ENCODE assay signal across 33 cellular contexts in genomic region chr15:50786871-50787270, GRCh38. TPM values are rescaled to one million over a fixed set of nuclear protein-coding genes. Genes with fewer than 3 reads are reported as not detected.
DNase-seq lines count a peak whose midpoint lies in the region; ATAC-seq, FAIRE-seq and TF ChIP-seq lines count a peak whose summit lies in the region.
"Had no signal": no experiment of that assay in that cellular context is flagged by ENCODE, and none has a peak within 500 bp of the region (broad histone marks: within the 10 kb centered on the region; RNA-seq: fewer than 3 reads in every experiment).

No MANE protein-coding gene starts in this region.

- DNase-seq in AG08395 (ENCODE audit: low spot score) = peak; percentile 30
- no peak for DNase-seq in astrocyte (ENCODE audit: low read depth)
- no peak for DNase-seq in left lobe of liver (ENCODE audit: low spot score)
- DNase-seq in NCI-H1105 treated with DMSO at 0.1 percent for 48 hours (lab: John Stamatoyannopoulos, UW) = no peak
- DNase-seq in CD4-positive, alpha-beta memory T cell = no peak
- DNase-seq in GM12891 (ENCODE audit: insufficient read length, low spot score) = no peak
- DNase-seq in erythroblast (lab: John Stamatoyannopoulos, UW) = no peak
- DNase-seq: activated CD4-positive, alpha-beta memory T cell treated with anti-CD3 and anti-CD28 coated beads, Interleukin-2, amount 10 ng/mL, durations not matched to agents 7 days and 5 days; activated effector memory CD4-positive, alpha-beta T cell treated with Interleukin-2 at 50 U/mL for 16 hours; activated naive CD8-positive, alpha-beta T cell treated with anti-CD3 and anti-CD28 coated beads for 36 hours; Caco-2; dermis blood vessel endothelial cell; glutamatergic neuron; Kasumi-1; NCI-H1092; NCI-H187 treated with DMSO at 0.1 percent for 48 hours; NCI-H526; right cardiac atrium; stimulated activated CD4-positive, alpha-beta T cell treated with anti-CD3 and anti-CD28 coated beads, Interleukin-2, amount 100 ng/mL, for 48 hours; trophoblast cell had no signal

- H3K27ac ChIP-seq in HEK293 (ENCODE audit: extremely low read depth, low read depth, low read length) (no peak overlapping the region), astrocyte (ENCODE audit: low read depth, low read length) (no peak overlapping the region)
- no peak overlapping the region for H3K27ac ChIP-seq in CD4-positive, alpha-beta memory T cell (ENCODE audit: low read depth, low read length)
- H3K27ac ChIP-seq: BLaER1 treated with 17β-estradiol and CSF1 and Interleukin-3, amounts not matched to agents 10 nM and 100 nM; neural progenitor cell; parathyroid adenoma; SJSA1 had no signal

- H3K36me3 Mint-ChIP-seq in astrocyte (ENCODE audit: low read depth, unreplicated experiment) = peaks cover 1% of the 10 kb centered on the region
- H3K36me3 Mint-ChIP-seq in CD4-positive, alpha-beta memory T cell = no peaks in the 10 kb centered on the region
- H3K36me3 Mint-ChIP-seq: activated naive CD8-positive, alpha-beta T cell treated with anti-CD3 and anti-CD28 coated beads for 36 hours; neural progenitor cell had no signal

- H3K4me2 ChIP-seq in astrocyte (ENCODE audit: low read length) = no peak overlapping the region
- H3K4me2 ChIP-seq: GM23338, neural progenitor cell had no signal

- no peak overlapping the region for H3K4me3 Mint-ChIP-seq in astrocyte (ENCODE audit: unreplicated experiment)
- no peak overlapping the region for H3K4me3 Mint-ChIP-seq in CD4-positive, alpha-beta memory T cell
- H3K4me3 Mint-ChIP-seq: activated CD4-positive, alpha-beta memory T cell treated with anti-CD3 and anti-CD28 coated beads, Interleukin-2, amount 10 ng/mL, durations not matched to agents 7 days and 5 days; activated naive CD8-positive, alpha-beta T cell treated with anti-CD3 and anti-CD28 coated beads for 36 hours; central memory CD8-positive, alpha-beta T cell; GM23338; neural progenitor cell had no signal

- H3K27me3 Mint-ChIP-seq in astrocyte (ENCODE audit: low read depth, unreplicated experiment) = no peaks in the 10 kb centered on the region
- H3K27me3 Mint-ChIP-seq in CD4-positive, alpha-beta memory T cell = peaks cover 0 to 2% of the 10 kb centered on the region in 2 donors
- H3K27me3 Mint-ChIP-seq: activated naive CD8-positive, alpha-beta T cell treated with anti-CD3 and anti-CD28 coated beads for 36 hours; central memory CD8-positive, alpha-beta T cell had no signal

- H3K9me3 ChIP-seq in HEK293 (ENCODE audit: control insufficient read depth, insufficient read depth, low read depth, low read length) (no peaks in the 10 kb centered on the region), astrocyte (ENCODE audit: insufficient read depth, low read depth, low read length) (no peaks in the 10 kb centered on the region)
- H3K9me3 ChIP-seq in CD4-positive, alpha-beta memory T cell (ENCODE audit: control insufficient read depth in 1 of 2, low read length in 2 of 2) = no peaks in the 10 kb centered on the region
- H3K9me3 ChIP-seq: BLaER1 treated with 17β-estradiol and CSF1 and Interleukin-3, amounts not matched to agents 10 nM and 100 nM; Caco-2; SJSA1 had no signal

- no peak overlapping the region for H3K9ac ChIP-seq in astrocyte (ENCODE audit: low read length)
- H3K9ac ChIP-seq: BLaER1 treated with 17β-estradiol and CSF1 and Interleukin-3, amounts not matched to agents 10 nM and 100 nM; neural progenitor cell; parathyroid adenoma had no signal

- intact Hi-C loops in CD4-positive, alpha-beta memory T cell (cut with micrococcal nuclease) = no loop called here

- H3K27me3 ChIP-seq in astrocyte (ENCODE audit: insufficient read depth, low read length) = no peaks in the 10 kb centered on the region
- no peaks in the 10 kb centered on the region for H3K27me3 ChIP-seq in CD4-positive, alpha-beta memory T cell (ENCODE audit: insufficient read depth, low read length)
- H3K27me3 ChIP-seq: BLaER1 treated with 17β-estradiol and CSF1 and Interleukin-3, amounts not matched to agents 10 nM and 100 nM; neural progenitor cell; SJSA1 had no signal

- no peaks in the 10 kb centered on the region for H3K79me2 ChIP-seq in astrocyte (ENCODE audit: insufficient read depth, low read length)
- H3K79me2 ChIP-seq: parathyroid adenoma had no signal

- peaks cover 7% of the 10 kb centered on the region for H3K4me1 Mint-ChIP-seq in astrocyte (ENCODE audit: low read depth, unreplicated experiment)
- no peaks in the 10 kb centered on the region for H3K4me1 Mint-ChIP-seq in CD4-positive, alpha-beta memory T cell
- H3K4me1 Mint-ChIP-seq: activated CD4-positive, alpha-beta memory T cell treated with anti-CD3 and anti-CD28 coated beads, Interleukin-2, amount 10 ng/mL, durations not matched to agents 7 days and 5 days; central memory CD8-positive, alpha-beta T cell had no signal

- TF ChIP-seq CTCF in HEK293 (tag by site-specific recombination; IDR thresholded peaks at IDR 0.05) (no peak), astrocyte (IDR thresholded peaks at IDR 0.05; ENCODE audit: insufficient read depth, low read depth, low read length) (no peak)

- no peak for FAIRE-seq in astrocyte (lab: Jason Lieb, UNC)
- no peak for FAIRE-seq in GM12891 (lab: Jason Lieb, UNC)
- FAIRE-seq: endometrium, GM12878, HepG2, TTC549 had no signal

- H3K4me3 ChIP-seq in HEK293 (ENCODE audit: low read depth, low read length) (no peak overlapping the region), astrocyte (ENCODE audit: insufficient read depth, low read depth, low read length) (no peak overlapping the region)
- H3K4me3 ChIP-seq in CD4-positive, alpha-beta memory T cell (ENCODE audit: low read length in 2 of 2) = no peak overlapping the region
- H3K4me3 ChIP-seq: BLaER1 treated with 17β-estradiol and CSF1 and Interleukin-3, amounts not matched to agents 10 nM and 100 nM; GM12878; GM23338; neural progenitor cell; SJSA1 had no signal

- H3K9me3 Mint-ChIP-seq in astrocyte (ENCODE audit: unreplicated experiment) = no peaks in the 10 kb centered on the region
- H3K9me3 Mint-ChIP-seq in CD4-positive, alpha-beta memory T cell = no peaks in the 10 kb centered on the region
- H3K9me3 Mint-ChIP-seq: activated CD4-positive, alpha-beta memory T cell treated with anti-CD3 and anti-CD28 coated beads, Interleukin-2, amount 10 ng/mL, durations not matched to agents 7 days and 5 days; activated naive CD8-positive, alpha-beta T cell treated with anti-CD3 and anti-CD28 coated beads for 36 hours; central memory CD8-positive, alpha-beta T cell; GM23338; neural progenitor cell had no signal

- H3K36me3 ChIP-seq in HEK293 (ENCODE audit: control insufficient read depth in 2 of 2, insufficient read depth in 1 of 2, low read length in 2 of 2) (no peaks in the 10 kb centered on the region), astrocyte (ENCODE audit: insufficient read depth, low read length) (no peaks in the 10 kb centered on the region)
- no peaks in the 10 kb centered on the region for H3K36me3 ChIP-seq in CD4-positive, alpha-beta memory T cell (ENCODE audit: insufficient read depth, low read length)
- H3K36me3 ChIP-seq: BLaER1 treated with 17β-estradiol and CSF1 and Interleukin-3, amounts not matched to agents 10 nM and 100 nM; neural progenitor cell; SJSA1 had no signal

- ATAC-seq in left lobe of liver = peak; percentile 31
- ATAC-seq: activated CD4-positive, CD25-positive, alpha-beta regulatory T cell treated with anti-CD3 and anti-CD28 coated beads, Interleukin-2, amount 50 U/mL, for 24 hours; GM12878; GM23338; HepG2; Panc1; right cardiac atrium had no signal

- CTCF ChIA-PET in HEK293 (lab: Yijun Ruan, JAX) = no interaction called here
- CTCF ChIA-PET in CD4-positive, alpha-beta memory T cell (lab: Charles Lee; ENCODE audit: partially characterized antibody) = no interaction called here

- H4K20me1 ChIP-seq in astrocyte (ENCODE audit: insufficient read depth, low read length) = no peaks in the 10 kb centered on the region
- H4K20me1 ChIP-seq: BLaER1 treated with 17β-estradiol and CSF1 and Interleukin-3, amounts not matched to agents 10 nM and 100 nM had no signal

- H3K4me1 ChIP-seq in HEK293 (ENCODE audit: control insufficient read depth, insufficient read depth, low read length) (no peaks in the 10 kb centered on the region), astrocyte (ENCODE audit: insufficient read depth, low read length) (no peaks in the 10 kb centered on the region)
- H3K4me1 ChIP-seq in CD4-positive, alpha-beta memory T cell (ENCODE audit: insufficient read depth, low read length) = no peaks in the 10 kb centered on the region

- H3K27ac Mint-ChIP-seq in astrocyte (ENCODE audit: unreplicated experiment) = peak overlapping the region; percentile 53
- no peak overlapping the region for H3K27ac Mint-ChIP-seq in CD4-positive, alpha-beta memory T cell
- H3K27ac Mint-ChIP-seq: activated CD4-positive, alpha-beta memory T cell treated with anti-CD3 and anti-CD28 coated beads, Interleukin-2, amount 10 ng/mL, durations not matched to agents 7 days and 5 days; activated naive CD8-positive, alpha-beta T cell treated with anti-CD3 and anti-CD28 coated beads for 36 hours; GM23338; neural progenitor cell had no signal

- TF ChIP-seq POLR2A in GM12891 (IDR thresholded peaks at IDR 0.05; ENCODE audit: low read depth, low read length) = no peak
- no peak for TF ChIP-seq POLR2A in erythroblast (IDR thresholded peaks at IDR 0.05; ENCODE audit: low read length)

- H2AFZ ChIP-seq in astrocyte (ENCODE audit: low read depth, low read length) = no peak overlapping the region
- H2AFZ ChIP-seq: neural progenitor cell, parathyroid adenoma had no signal

- POLR2A ChIA-PET in HEK293 (lab: Yijun Ruan, JAX) = interaction anchor here (0.6 kb wide), 1 partner anchor 56 kb away, joined by 3 read pairs; no protein-coding TSS in a partner anchor
- POLR2A ChIA-PET in CD4-positive, alpha-beta memory T cell (lab: Charles Lee; ENCODE audit: partially characterized antibody) = no interaction called here

TF ChIP-seq in HEK293, 187 proteins besides CTCF, POLR2A, EP300 and RAD21:
- TF ChIP-seq ZNF146 (tag by site-specific recombination; IDR thresholded peaks at IDR 0.05) = no peak
- TF ChIP-seq ZBTB17 (tag by site-specific recombination; IDR thresholded peaks at IDR 0.05) = peak; percentile 64

TF ChIP-seq in GM12891, 5 proteins besides CTCF, POLR2A, EP300 and RAD21:
- TF ChIP-seq POLR2AphosphoS5 (IDR thresholded peaks at IDR 0.05; ENCODE audit: low read depth, low read length) (no peak), POU2F2 (IDR thresholded peaks at IDR 0.05; ENCODE audit: low read depth, low read length) (no peak), TAF1 (IDR thresholded peaks at IDR 0.05; ENCODE audit: low read depth, low read length) (no peak), SPI1 (IDR thresholded peaks at IDR 0.05; ENCODE audit: low read depth, low read length) (no peak), PAX5 (IDR thresholded peaks at IDR 0.05; ENCODE audit: insufficient read depth, low read length, severe bottlenecking) (no peak)

RNA-seq across cellular contexts. Expression of gene SPPL2A, which starts 21.4 kb away (rescaled TPM):
- total RNA-seq in astrocyte (56.0 and 58.5 TPM in 2 replicates), left lobe of liver (101 TPM)
- total RNA-seq in CD4-positive, alpha-beta memory T cell = 10 to 100 TPM; 75.2 to 80.3 TPM
- 100 to 1,000 TPM in 1 of 2 donors, 10 to 100 TPM in 1; 59.9 to 102 TPM for polyA plus RNA-seq in CD4-positive, alpha-beta memory T cell
- polyA plus RNA-seq in GM12891 (2012; ENCODE audit: low read depth, missing spikeins) = 23.1 TPM
